ENCODE assay signal across 10 cellular contexts in the genomic region with DNA sequence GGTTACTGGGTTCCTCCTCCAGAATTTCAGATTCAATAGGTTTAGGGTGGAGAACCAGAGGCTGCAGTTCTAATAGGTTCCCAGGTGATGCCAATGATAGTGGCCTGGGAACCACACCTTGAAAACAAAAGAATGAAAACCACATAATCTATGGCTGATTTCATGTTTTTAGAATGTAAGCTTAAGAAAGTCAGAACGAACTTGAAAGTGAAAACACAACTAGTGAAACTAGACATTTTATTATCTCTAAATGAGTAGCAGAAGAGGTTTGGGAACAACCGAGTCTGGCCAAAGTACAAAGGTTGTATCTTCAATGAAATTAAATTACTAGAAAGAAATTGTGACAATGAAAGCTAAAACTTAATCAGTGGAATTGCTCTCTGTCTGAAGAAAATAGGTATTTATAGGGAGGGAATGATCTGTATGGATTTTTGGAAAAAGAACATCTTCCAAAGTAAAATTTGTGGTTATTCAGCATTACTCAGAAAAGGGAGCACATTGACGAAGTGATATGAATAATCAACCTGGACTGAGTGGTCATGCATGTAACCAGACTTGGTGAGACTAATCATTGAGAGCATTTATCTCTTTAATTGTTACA. TPM values are rescaled to one million over a fixed set of nuclear protein-coding genes. Genes with fewer than 3 reads are reported as not detected.
DNase-seq lines count a peak whose midpoint lies in the region; ATAC-seq and TF ChIP-seq lines count a peak whose summit lies in the region.
"Had no signal": no experiment of that assay in that cellular context is flagged by ENCODE, and none has a peak within 500 bp of the region (broad histone marks: within the 10 kb centered on the region; RNA-seq: fewer than 3 reads in every experiment).

No MANE protein-coding gene starts in this region.

- H3K36me3 ChIP-seq in transverse colon: no peaks in the 10 kb centered on the region

- H3K27me3 ChIP-seq in transverse colon: no peaks in the 10 kb centered on the region

- in situ Hi-C loops in transverse colon (cut with MboI; ENCODE audit: low pct_ligation_motif_present in 1 of 4, low pct_unique_long_range_greater_than_20kb in 1 of 4, low sequenced_read_pairs in 3 of 4): no loop called here

- peak; percentile 35 for DNase-seq in stimulated activated CD4-positive, alpha-beta T cell treated with anti-CD3 and anti-CD28 coated beads, Interleukin-15, amount 100 ng/mL, for 24 hours
- no peak for DNase-seq in stimulated activated CD4-positive, alpha-beta T cell treated with anti-CD3 and anti-CD28 coated beads, Interleukin-1b, Interleukin-23, amount 100 ng/mL, for 48 hours
- DNase-seq in transverse colon (no peak), GM03348 (ENCODE audit: low spot score) (no peak), NK-92 (lab: John Stamatoyannopoulos, UW; ENCODE audit: unreplicated experiment) (no peak)
- no peak for DNase-seq in NK-92 treated with Interleukin-12 subunit alpha and Interleukin-12 subunit beta, amount 100 ng/mL, for 24 hours (lab: John Stamatoyannopoulos, UW)
- DNase-seq: NCI-H187 had no signal

- no peak for TF ChIP-seq CTCF in transverse colon (IDR thresholded peaks at IDR 0.05)

- no peak for TF ChIP-seq EP300 in transverse colon (IDR thresholded peaks at IDR 0.05; ENCODE audit: low read depth)

- no peak for TF ChIP-seq POLR2A in transverse colon (IDR thresholded peaks at IDR 0.05)

- H3K4me1 ChIP-seq in transverse colon: peaks cover 0 to 35% (median 2%) of the 10 kb centered on the region in 4 donors

- intact Hi-C loops in transverse colon (cut with DNase I; ENCODE audit: low total_unique reads): no loop called here

- H3K27ac ChIP-seq in transverse colon: peak overlapping the region; percentile 30 to 50 (median 42)
- H3K27ac ChIP-seq: C4-2B had no signal

- 22 to 42% methylated on average over 3 of the region's 3 CpGs for WGBS in transverse colon (ENCODE audit: low coverage in 1 of 2), 2 donors

- H3K4me3 ChIP-seq in transverse colon: no peak overlapping the region

- H3K9me3 ChIP-seq in transverse colon: no peaks in the 10 kb centered on the region

- ATAC-seq in HG02588 (IDR thresholded peaks at IDR 0.05; ENCODE audit: unreplicated experiment): peak; percentile 90
- ATAC-seq in HG03521 (IDR thresholded peaks at IDR 0.05; ENCODE audit: unreplicated experiment): peak; percentile 86

RNA-seq across cellular contexts. Expression of gene CEP120, which starts 24.9 kb away (rescaled TPM):
- 10 to 100 TPM in 3 of 4 donors, 1 to 10 TPM in 1; 7.6 to 24.3 (median 18.2) TPM for total RNA-seq in transverse colon
